ENCODE assay signal across 1 cellular context in the genomic region with DNA sequence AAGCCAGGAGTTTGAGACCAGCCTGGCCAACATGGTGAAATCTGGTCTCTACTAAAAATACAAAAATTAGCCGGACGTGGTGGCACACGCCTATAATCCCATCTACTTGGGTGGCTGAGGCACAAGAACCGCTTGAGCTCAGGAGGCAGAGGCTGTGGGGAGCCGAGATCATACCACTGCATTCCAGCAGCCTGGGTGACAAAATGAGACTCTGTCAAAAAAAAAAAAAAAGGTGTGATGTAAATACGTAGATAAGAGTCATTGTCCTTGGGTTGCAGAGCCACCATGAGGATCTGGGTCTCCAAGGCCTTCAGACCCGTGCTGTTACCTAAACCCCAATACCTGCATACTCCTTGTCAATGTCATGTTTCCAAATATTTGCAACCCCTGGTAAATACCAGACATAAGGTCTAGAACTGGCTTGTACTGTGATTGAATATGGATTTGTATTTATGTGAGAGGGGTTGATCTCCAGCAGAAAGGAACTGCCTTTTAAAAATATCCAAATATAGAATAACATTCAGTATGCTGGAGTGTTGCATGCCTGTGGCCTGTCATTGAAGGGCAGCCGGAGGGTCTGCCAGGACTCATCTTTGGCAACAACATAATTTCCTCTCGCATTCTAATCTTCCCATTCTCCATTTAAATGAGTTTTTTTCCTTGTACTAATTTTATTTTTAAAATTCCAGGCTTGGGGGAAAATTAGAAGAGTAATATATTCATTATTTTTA.
TF ChIP-seq lines count a peak whose summit lies in the region.

No MANE protein-coding gene starts in this region.

TF ChIP-seq in K562, 482 proteins besides CTCF, POLR2A, EP300 and RAD21:
- TF ChIP-seq ZNF3 (CRISPR knock-in tag; IDR thresholded peaks at IDR 0.05) (no peak), ZNF384 (IDR thresholded peaks at IDR 0.05; ENCODE audit: low read depth, low read length) (peak; percentile 93), ATF7 (IDR thresholded peaks at IDR 0.05) (peak; percentile 24; the same call in 1 of the 2 replicates), ASH1L (IDR thresholded peaks at IDR 0.05; ENCODE audit: borderline replicate concordance, low read depth, partially characterized antibody) (no peak), FOXK2 (conservative IDR thresholded peaks at IDR 0.05 in 1 of 2, IDR thresholded peaks at IDR 0.05 in 1 of 2; ENCODE audit: low read depth in 2 of 2) (0 out of 4 replicates have a peak, but pooled peaks of 1 of the 2 experiments have one; percentile 17), YY1 (IDR thresholded peaks at IDR 0.05; ENCODE audit: borderline replicate concordance in 1 of 3, control insufficient read depth in 1 of 3, extremely low read depth in 1 of 3, insufficient read depth in 3 of 3, insufficient read length in 1 of 3, insufficient replicate concordance in 2 of 3, low read depth in 1 of 3, low read length in 2 of 3) (no peak), ATF1 (CRISPR knock-in tag; IDR thresholded peaks at IDR 0.05) (no peak), ATF1 (tag; IDR thresholded peaks at IDR 0.05) (0 out of 2 replicates have a peak, but pooled peaks have one; percentile 33), SAP30 (IDR thresholded peaks at IDR 0.05; ENCODE audit: borderline replicate concordance, insufficient read depth, low read depth, low read length, poor library complexity, severe bottlenecking) (no peak)
- TF ChIP-seq, protein P1, sequence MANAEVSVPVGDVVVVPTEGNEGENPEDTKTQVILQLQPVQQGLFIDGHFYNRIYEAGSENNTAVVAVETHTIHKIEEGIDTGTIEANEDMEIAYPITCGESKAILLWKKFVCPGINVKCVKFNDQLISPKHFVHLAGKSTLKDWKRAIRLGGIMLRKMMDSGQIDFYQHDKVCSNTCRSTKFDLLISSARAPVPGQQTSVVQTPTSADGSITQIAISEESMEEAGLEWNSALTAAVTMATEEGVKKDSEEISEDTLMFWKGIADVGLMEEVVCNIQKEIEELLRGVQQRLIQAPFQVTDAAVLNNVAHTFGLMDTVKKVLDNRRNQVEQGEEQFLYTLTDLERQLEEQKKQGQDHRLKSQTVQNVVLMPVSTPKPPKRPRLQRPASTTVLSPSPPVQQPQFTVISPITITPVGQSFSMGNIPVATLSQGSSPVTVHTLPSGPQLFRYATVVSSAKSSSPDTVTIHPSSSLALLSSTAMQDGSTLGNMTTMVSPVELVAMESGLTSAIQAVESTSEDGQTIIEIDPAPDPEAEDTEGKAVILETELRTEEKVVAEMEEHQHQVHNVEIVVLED (CRISPR knock-in tag; IDR thresholded peaks at IDR 0.05), result no peak
